ENCODE assay signal across 14 cellular contexts in genomic region chr7:24923172-24923865, GRCh38. TPM values are rescaled to one million over a fixed set of nuclear protein-coding genes. Genes with fewer than 3 reads are reported as not detected.
DNase-seq lines count a peak whose midpoint lies in the region; ATAC-seq and TF ChIP-seq lines count a peak whose summit lies in the region.
"Had no signal": no experiment of that assay in that cellular context is flagged by ENCODE, and none has a peak within 500 bp of the region (broad histone marks: within the 10 kb centered on the region; RNA-seq: fewer than 3 reads in every experiment).

No MANE protein-coding gene starts in this region.

- peak overlapping the region; percentile 74 for H3K4me2 ChIP-seq in osteoblast (ENCODE audit: insufficient read depth, low read length)

- H3K36me3 ChIP-seq in effector memory CD4-positive, alpha-beta T cell (ENCODE audit: control insufficient read depth, insufficient read depth, low read length), result no peaks in the 10 kb centered on the region
- no peaks in the 10 kb centered on the region for H3K36me3 ChIP-seq in osteoblast (ENCODE audit: insufficient read depth, low read length)

- H3K9me3 ChIP-seq in effector memory CD4-positive, alpha-beta T cell (ENCODE audit: control insufficient read depth, low read length), result no peaks in the 10 kb centered on the region
- H3K9me3 ChIP-seq in osteoblast (ENCODE audit: low read depth, low read length), result no peaks in the 10 kb centered on the region

- no peak for TF ChIP-seq CTCF in RWPE1 (conservative IDR thresholded peaks at IDR 0.05; ENCODE audit: low read depth)
- TF ChIP-seq CTCF in osteoblast (IDR thresholded peaks at IDR 0.05; ENCODE audit: extremely low read depth, low read depth, low read length), result no peak

- no peak overlapping the region for H2AFZ ChIP-seq in osteoblast (ENCODE audit: low read length)

- peaks cover 88% of the 10 kb centered on the region for H3K79me2 ChIP-seq in osteoblast (ENCODE audit: insufficient read depth, low read length)

- CTCF ChIA-PET in RWPE1 (lab: Yijun Ruan, JAX), result no interaction called here

- no peaks in the 10 kb centered on the region for H3K27me3 ChIP-seq in effector memory CD4-positive, alpha-beta T cell (replicated peaks; ENCODE audit: control insufficient read depth, insufficient read depth, low read length, poor library complexity, severe bottlenecking)
- H3K27me3 ChIP-seq in osteoblast (ENCODE audit: insufficient read depth, low read length), result no peaks in the 10 kb centered on the region

- peak; percentile 16 for DNase-seq in activated gamma-delta T cell (lab: John Stamatoyannopoulos, UW)
- DNase-seq in activated gamma-delta T cell treated with Interleukin-2 at 50 U/mL for 16 hours, result no peak
- no peak for DNase-seq in RWPE1 (ENCODE audit: low spot score)
- DNase-seq in effector memory CD4-positive, alpha-beta T cell, result no peak
- no peak for DNase-seq in osteoblast (ENCODE audit: insufficient read length, low spot score, missing footprints)
- DNase-seq in activated effector memory CD4-positive, alpha-beta T cell treated with anti-CD3 and anti-CD28 coated beads, Interleukin-2, amount 50 U/mL, for 16 hours, result no peak
- DNase-seq in medulla oblongata (ENCODE audit: extremely low spot score), result no peak
- DNase-seq: activated CD8-positive, alpha-beta memory T cell treated with anti-CD3 and anti-CD28 coated beads, Interleukin-2, amount 50 U/mL, for 48 hours; effector CD8-positive, alpha-beta T cell; foreskin melanocyte; MV-4-11; stimulated activated CD4-positive, alpha-beta T cell treated with anti-CD3 and anti-CD28 coated beads, Interleukin-15, amount 100 ng/mL, for 24 hours; T1000 had no signal

- H3K27ac ChIP-seq in RWPE1 (peak overlapping the region; percentile 15), osteoblast (ENCODE audit: low read depth, low read length) (peak overlapping the region; percentile 79)
- H3K27ac ChIP-seq in effector memory CD4-positive, alpha-beta T cell (ENCODE audit: insufficient read depth, low read length, poor library complexity, severe bottlenecking), result peak overlapping the region; percentile 46

- peaks cover 17% of the 10 kb centered on the region for H3K4me1 ChIP-seq in effector memory CD4-positive, alpha-beta T cell (ENCODE audit: control insufficient read depth, insufficient read depth, low read length, poor library complexity, severe bottlenecking)
- peaks cover 52% of the 10 kb centered on the region for H3K4me1 ChIP-seq in osteoblast (ENCODE audit: insufficient read depth, low read length)

- no peak overlapping the region for H3K4me3 ChIP-seq in effector memory CD4-positive, alpha-beta T cell (ENCODE audit: insufficient read depth, low read depth, low read length, poor library complexity, severe bottlenecking)
- no peak overlapping the region for H3K4me3 ChIP-seq in osteoblast (ENCODE audit: insufficient read depth, low read length)

- no peak for ATAC-seq in HG03045 (IDR thresholded peaks at IDR 0.05; ENCODE audit: unreplicated experiment)

- POLR2A ChIA-PET in RWPE1 (lab: Yijun Ruan, JAX; ENCODE audit: low non-redundant PET), result no interaction called here

- H4K20me1 ChIP-seq in osteoblast (ENCODE audit: insufficient read depth, low read length), result no peaks in the 10 kb centered on the region

RNA-seq across cellular contexts. Expression of gene OSBPL3, which starts 56.7 kb away (rescaled TPM):
- total RNA-seq in osteoblast, result 30.8 and 37.7 TPM in 2 replicates

Comparison
In these comparisons a context has a peak if more than half of its experiments do, and no peak if none do; other contexts are left out.
1. H3K27ac ChIP-seq: peak in every context shown above with its lines; median percentile 79 in osteoblast; 46 in effector memory CD4-positive, alpha-beta T cell; 15 in RWPE1.